In genomic region chr6:42250509-42250908, GRCh38 we compare ENCODE assay signal across 19 cellular contexts. TPM values are rescaled to one million over a fixed set of nuclear protein-coding genes. Genes with fewer than 3 reads are reported as not detected.
DNase-seq lines count a peak whose midpoint lies in the region; ATAC-seq and TF ChIP-seq lines count a peak whose summit lies in the region.
"Had no signal": no experiment of that assay in that cellular context is flagged by ENCODE, and none has a peak within 500 bp of the region (broad histone marks: within the 10 kb centered on the region; RNA-seq: fewer than 3 reads in every experiment).

No MANE protein-coding gene starts in this region.

- H3K4me3 Mint-ChIP-seq in GM23338 (no peak overlapping the region), HFFc6 (no peak overlapping the region)
- H3K4me3 Mint-ChIP-seq in activated naive CD8-positive, alpha-beta T cell treated with anti-CD3 and anti-CD28 coated beads for 36 hours, result no peak overlapping the region
- H3K4me3 Mint-ChIP-seq: CD4-positive, alpha-beta memory T cell had no signal

- no peak overlapping the region for H2AFZ ChIP-seq in GM23338

- ATAC-seq in GM23338 (peak; percentile 27; the same call in 1 of the 3 replicates), left lobe of liver (no peak), HG03521 (IDR thresholded peaks at IDR 0.05; ENCODE audit: unreplicated experiment) (no peak)

- H3K9me3 ChIP-seq in right atrium auricular region, result no peaks in the 10 kb centered on the region
- H3K9me3 ChIP-seq: BE2C, SJSA1 had no signal

- no peak overlapping the region for H3K4me3 ChIP-seq in GM23338
- H3K4me3 ChIP-seq in right atrium auricular region, result no peak overlapping the region
- H3K4me3 ChIP-seq: SJSA1 had no signal

- H3K27me3 Mint-ChIP-seq in GM23338 (ENCODE audit: insufficient read depth, low read depth, poor library complexity) (peaks cover 7% of the 10 kb centered on the region), HFFc6 (ENCODE audit: insufficient read depth) (no peaks in the 10 kb centered on the region; the same call in 1 of the 2 replicates)
- H3K27me3 Mint-ChIP-seq in activated naive CD8-positive, alpha-beta T cell treated with anti-CD3 and anti-CD28 coated beads for 36 hours, result no peaks in the 10 kb centered on the region
- H3K27me3 Mint-ChIP-seq: CD4-positive, alpha-beta memory T cell had no signal

- no peaks in the 10 kb centered on the region for H3K9me2 ChIP-seq in GM23338 (ENCODE audit: insufficient read depth)

- H3K27me3 ChIP-seq in GM23338 (ENCODE audit: insufficient read depth), result no peaks in the 10 kb centered on the region
- no peaks in the 10 kb centered on the region for H3K27me3 ChIP-seq in right atrium auricular region
- H3K27me3 ChIP-seq: BE2C, SJSA1 had no signal

- no peak overlapping the region for H3K27ac ChIP-seq in GM23338 (ENCODE audit: low read depth)
- H3K27ac ChIP-seq in right atrium auricular region, result no peak overlapping the region
- H3K27ac ChIP-seq: SJSA1 had no signal

- H4K20me1 ChIP-seq in GM23338 (replicated peaks; ENCODE audit: insufficient read depth), result no peaks in the 10 kb centered on the region

- H3K9me3 Mint-ChIP-seq in GM23338 (no peaks in the 10 kb centered on the region), HFFc6 (no peaks in the 10 kb centered on the region)
- H3K9me3 Mint-ChIP-seq in activated naive CD8-positive, alpha-beta T cell treated with anti-CD3 and anti-CD28 coated beads for 36 hours, result no peaks in the 10 kb centered on the region
- H3K9me3 Mint-ChIP-seq: CD4-positive, alpha-beta memory T cell had no signal

- TF ChIP-seq CTCF in GM23338 (conservative IDR thresholded peaks at IDR 0.05; ENCODE audit: low read depth in 2 of 2) (no peak), right atrium auricular region (IDR thresholded peaks at IDR 0.05) (no peak), HFFc6 (IDR thresholded peaks at IDR 0.05) (no peak)

- DNase-seq in Ammon's horn (ENCODE audit: low spot score), result peak; percentile 40
- DNase-seq in GM23338 (ENCODE audit: low spot score), result no peak
- peak; percentile 77 for DNase-seq in NCI-H748 treated with DMSO at 0.1 percent for 48 hours (lab: John Stamatoyannopoulos, UW)
- peak; percentile 19 for DNase-seq in left lobe of liver (ENCODE audit: low spot score)
- DNase-seq in activated naive CD8-positive, alpha-beta T cell treated with anti-CD3 and anti-CD28 coated beads for 36 hours, result no peak
- no peak for DNase-seq in right atrium auricular region (ENCODE audit: low spot score)
- no peak for DNase-seq in HFFc6
- DNase-seq: BE2C; CD4-positive, alpha-beta memory T cell; EL; IMR-90; Kasumi-1; NCI-H1436; NCI-H2081 treated with DMSO at 0.1 percent for 48 hours; NK-92 treated with Interleukin-12 subunit alpha and Interleukin-12 subunit beta, amount 100 ng/mL, for 24 hours; OCI-M1; RPMI8226 had no signal

- no peaks in the 10 kb centered on the region for H3F3A ChIP-seq in GM23338 (replicated peaks; ENCODE audit: low read depth)

- no peaks in the 10 kb centered on the region for H3K4me1 ChIP-seq in GM23338 (ENCODE audit: insufficient read depth)
- H3K4me1 ChIP-seq in right atrium auricular region, result peaks cover 0 to 46% of the 10 kb centered on the region in 2 donors

- H3K4me2 ChIP-seq in GM23338, result no peak overlapping the region

- H3K36me3 ChIP-seq in GM23338 (ENCODE audit: insufficient read depth) (peaks cover 18% of the 10 kb centered on the region), right atrium auricular region (no peaks in the 10 kb centered on the region)

- no peaks in the 10 kb centered on the region for H3K4me1 Mint-ChIP-seq in GM23338
- H3K4me1 Mint-ChIP-seq in activated naive CD8-positive, alpha-beta T cell treated with anti-CD3 and anti-CD28 coated beads for 36 hours, result no peaks in the 10 kb centered on the region
- peaks cover 57% of the 10 kb centered on the region for H3K4me1 Mint-ChIP-seq in HFFc6 (ENCODE audit: low read depth)
- H3K4me1 Mint-ChIP-seq: CD4-positive, alpha-beta memory T cell had no signal

- H3K36me3 Mint-ChIP-seq in GM23338 (ENCODE audit: low read depth) (peaks cover 74% of the 10 kb centered on the region), HFFc6 (ENCODE audit: low read depth) (peaks cover 63% of the 10 kb centered on the region)
- peaks cover 2% of the 10 kb centered on the region for H3K36me3 Mint-ChIP-seq in activated naive CD8-positive, alpha-beta T cell treated with anti-CD3 and anti-CD28 coated beads for 36 hours

- H3K79me2 ChIP-seq in GM23338 (replicated peaks; ENCODE audit: insufficient read depth), result no peaks in the 10 kb centered on the region

- H3K27ac Mint-ChIP-seq in GM23338 (0 out of 2 replicates have a peak overlapping the region, but pooled peaks have one; percentile 20), HFFc6 (no peak overlapping the region)
- H3K27ac Mint-ChIP-seq in activated naive CD8-positive, alpha-beta T cell treated with anti-CD3 and anti-CD28 coated beads for 36 hours, result no peak overlapping the region

TF ChIP-seq in GM23338, 12 proteins besides CTCF, POLR2A, EP300 and RAD21:
- no peak for TF ChIP-seq EZH2phosphoT487 (IDR thresholded peaks at IDR 0.05; ENCODE audit: unreplicated experiment)
- TF ChIP-seq REST (IDR thresholded peaks at IDR 0.05; ENCODE audit: unreplicated experiment), result no peak

RNA-seq across cellular contexts. Expression of gene MRPS10, which starts 32.8 kb away (rescaled TPM):
- 42.7 and 49.3 TPM in 2 replicates for total RNA-seq in GM23338 (2014; rRNA removed; shearing (Covaris generic))
- polyA plus RNA-seq in GM23338 (2016; fragmentation: Nextera tagmentation; extraction: Ambion mirVana), result 33.7 and 36.2 TPM in 2 replicates
- 18.1 TPM for total RNA-seq in left lobe of liver
- 10 to 100 TPM; 50.7 to 51.2 TPM for total RNA-seq in activated naive CD8-positive, alpha-beta T cell treated with anti-CD3 and anti-CD28 coated beads for 36 hours
- 10 to 100 TPM; 27.9 to 52.4 TPM for total RNA-seq in right atrium auricular region
- 10 to 100 TPM; 40.9 to 49.3 (median 43.8) TPM for total RNA-seq in HFFc6 (2021; fragmentation: NEBNext Ultra II Directional; extraction: Animal tissue kit (Norgen Biotek cat#: 25700))

RNA-seq across cellular contexts. Expression of gene GUCA1B, which starts 55.8 kb away (rescaled TPM):
- 0.56 TPM in 1 of 2 replicates, not detected in the other for total RNA-seq in GM23338 (2014; rRNA removed; shearing (Covaris generic))
- not detected in 2 replicates for polyA plus RNA-seq in GM23338 (2016; fragmentation: Nextera tagmentation; extraction: Ambion mirVana)
- total RNA-seq in left lobe of liver (0.81 TPM), right atrium auricular region (under 1 TPM; 0.74 to 0.83 TPM)
- total RNA-seq in activated naive CD8-positive, alpha-beta T cell treated with anti-CD3 and anti-CD28 coated beads for 36 hours, result 1 to 10 TPM; 1.3 to 1.4 TPM
- under 1 TPM in 4 of 6 experiments, not detected in 2; 0.17 to 0.31 (median 0.24) TPM for total RNA-seq in HFFc6 (2021; fragmentation: NEBNext Ultra II Directional; extraction: Animal tissue kit (Norgen Biotek cat#: 25700))
- total RNA-seq: SJSA1 had no signal

Comparison
In these comparisons a context has a peak if more than half of its experiments do, and no peak if none do; other contexts are left out.
1. DNase-seq: peak in Ammon's horn (single experiment), NCI-H748 treated with DMSO at 0.1 percent for 48 hours (single experiment) and left lobe of liver (single experiment); none in GM23338 (single experiment), activated naive CD8-positive, alpha-beta T cell treated with anti-CD3 and anti-CD28 coated beads for 36 hours (single experiment), right atrium auricular region (single experiment) and HFFc6 (single experiment).